ENCODE assay signal across 17 cellular contexts in the genomic region with DNA sequence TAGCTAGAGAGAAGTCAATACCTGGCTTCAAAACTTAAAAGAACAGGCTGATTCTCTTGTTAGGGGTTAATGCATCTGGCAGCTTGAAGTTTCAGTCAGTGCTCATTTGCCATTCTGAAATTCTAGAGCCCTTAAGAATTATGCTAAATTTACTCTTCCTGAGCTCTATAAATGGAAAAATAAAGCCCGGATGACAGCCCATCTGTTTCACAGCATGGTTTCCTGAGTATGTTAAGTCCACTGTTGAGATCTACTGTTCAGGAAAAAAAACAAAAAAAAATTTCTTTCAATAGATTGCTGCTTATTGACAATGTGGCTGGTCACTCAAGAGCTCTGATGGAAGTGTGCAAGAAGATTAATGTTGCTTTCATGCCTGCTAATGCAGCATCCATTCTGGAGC.
"Had no signal": no experiment of that assay in that cellular context is flagged by ENCODE, and none has a peak within 500 bp of the region (broad histone marks: within the 10 kb centered on the region; RNA-seq: fewer than 3 reads in every experiment).

No MANE protein-coding gene starts in this region.

- H3K36me3 ChIP-seq: brain microvascular endothelial cell, heart left ventricle, neutrophil, right lobe of liver, transverse colon had no signal

- H3K4me1 ChIP-seq: heart left ventricle, right lobe of liver, testis, transverse colon had no signal

- H3K9me3 ChIP-seq: neutrophil, right lobe of liver, testis, transverse colon had no signal

- DNase-seq: activated CD4-positive, alpha-beta T cell treated with anti-CD3 and anti-CD28 coated beads, Interleukin-2, amount 10 ng/mL, durations not matched to agents 7 days and 5 days; activated CD4-positive, CD25-positive, alpha-beta regulatory T cell treated with anti-CD3 and anti-CD28 coated beads, Interleukin-2, amount 50 U/mL, for 72 hours; activated CD8-positive, alpha-beta T cell treated with anti-CD3 and anti-CD28 coated beads for 36 hours; activated gamma-delta T cell treated with Interleukin-2 at 50 U/mL for 16 hours; activated naive CD4-positive, alpha-beta T cell treated with anti-CD3 and anti-CD28 coated beads, Interleukin-2, amount 50 U/mL, for 16 hours; activated T-cell treated with anti-CD3 and anti-CD28 coated beads, Interleukin-2, amount 50 U/mL, for 4 hours; amniotic stem cell; brain microvascular endothelial cell; heart left ventricle; naive B cell; nephron progenitor cell; right lobe of liver; stimulated activated CD4-positive, alpha-beta T cell treated with anti-CD3 and anti-CD28 coated beads, Interleukin-2, amount 100 ng/mL, for 48 hours; stimulated activated naive CD8-positive, alpha-beta T cell treated with anti-CD3 and anti-CD28 coated beads, Interleukin-15, Interleukin-2, amounts not matched to agents 100 U/mL and 50 U/mL, for 24 hours; testis; transverse colon had no signal

- H3K27me3 ChIP-seq: brain microvascular endothelial cell, heart left ventricle, neutrophil, right lobe of liver, testis, transverse colon had no signal

- H3K27ac ChIP-seq: brain microvascular endothelial cell, heart left ventricle, neutrophil, right lobe of liver, testis, transverse colon had no signal

- H3K4me3 ChIP-seq: heart left ventricle, right lobe of liver, testis, transverse colon had no signal
